In genomic region chr11:8601376-8602133, GRCh38 we compare ENCODE assay signal across 25 cellular contexts. TPM values are rescaled to one million over a fixed set of nuclear protein-coding genes. Genes with fewer than 3 reads are reported as not detected.
"Had no signal": no experiment of that assay in that cellular context is flagged by ENCODE, and none has a peak within 500 bp of the region (broad histone marks: within the 10 kb centered on the region; RNA-seq: fewer than 3 reads in every experiment).

No MANE protein-coding gene starts in this region.

- H3K4me3 ChIP-seq: adrenal gland, ascending aorta, heart right ventricle, right atrium auricular region, stomach, tibial artery had no signal

- H3K4me3 Mint-ChIP-seq: activated CD4-positive, alpha-beta T cell treated with anti-CD3 and anti-CD28 coated beads for 36 hours; activated naive CD4-positive, alpha-beta T cell treated with anti-CD3 and anti-CD28 coated beads for 36 hours; activated naive CD8-positive, alpha-beta T cell treated with anti-CD3 and anti-CD28 coated beads for 36 hours; brain; naive thymus-derived CD4-positive, alpha-beta T cell; stimulated activated naive B cell treated with anti-CD40 and anti-IgM and Interleukin-4, amounts not matched to agents 10 μg/mL and 1 μg/mL and 100 μg/mL, for 72 hours; T-helper 17 cell had no signal

- H3K4me1 Mint-ChIP-seq: activated CD4-positive, alpha-beta T cell treated with anti-CD3 and anti-CD28 coated beads for 36 hours; activated naive CD8-positive, alpha-beta T cell treated with anti-CD3 and anti-CD28 coated beads for 36 hours; naive thymus-derived CD4-positive, alpha-beta T cell; T-helper 17 cell had no signal

- H3K36me3 Mint-ChIP-seq: activated naive CD8-positive, alpha-beta T cell treated with anti-CD3 and anti-CD28 coated beads for 36 hours; brain; naive thymus-derived CD4-positive, alpha-beta T cell; stimulated activated naive B cell treated with anti-CD40 and anti-IgM and Interleukin-4, amounts not matched to agents 10 μg/mL and 1 μg/mL and 100 μg/mL, for 72 hours had no signal

- H3K36me3 ChIP-seq: adrenal gland, ascending aorta, heart right ventricle, right atrium auricular region, stomach, tibial artery had no signal

- H3K27ac Mint-ChIP-seq: activated CD4-positive, alpha-beta T cell treated with anti-CD3 and anti-CD28 coated beads for 36 hours; activated naive CD4-positive, alpha-beta T cell treated with anti-CD3 and anti-CD28 coated beads for 36 hours; activated naive CD8-positive, alpha-beta T cell treated with anti-CD3 and anti-CD28 coated beads for 36 hours; naive thymus-derived CD4-positive, alpha-beta T cell; stimulated activated naive B cell treated with anti-CD40 and anti-IgM and Interleukin-4, amounts not matched to agents 10 μg/mL and 1 μg/mL and 100 μg/mL, for 72 hours; T-helper 17 cell had no signal

- H3K27ac ChIP-seq: adrenal gland, ascending aorta, heart right ventricle, right atrium auricular region, stomach, tibial artery had no signal

- DNase-seq: activated CD4-positive, alpha-beta T cell treated with anti-CD3 and anti-CD28 coated beads for 36 hours; activated CD4-positive, alpha-beta T cell treated with anti-CD3 and anti-CD28 coated beads, Interleukin-2, amount 50 U/mL, for 48 hours; activated CD4-positive, CD25-positive, alpha-beta regulatory T cell; activated CD8-positive, alpha-beta memory T cell treated with anti-CD3 and anti-CD28 coated beads for 24 hours; activated effector memory CD4-positive, alpha-beta T cell treated with anti-CD3 and anti-CD28 coated beads, Interleukin-2, amount 50 U/mL, for 16 hours; activated naive CD4-positive, alpha-beta T cell treated with anti-CD3 and anti-CD28 coated beads for 36 hours; activated naive CD8-positive, alpha-beta T cell treated with anti-CD3 and anti-CD28 coated beads for 36 hours; adrenal gland; cortex of kidney; foreskin melanocyte; heart right ventricle; left cardiac atrium; left ventricle myocardium superior; midbrain; naive thymus-derived CD4-positive, alpha-beta T cell; occipital lobe; stimulated activated CD4-positive, alpha-beta T cell treated with anti-CD3 and anti-CD28 coated beads, Interleukin-15, amount 100 ng/mL, for 24 hours; stimulated activated CD4-positive, alpha-beta T cell treated with anti-CD3 and anti-CD28 coated beads, Interleukin-2, amount 100 ng/mL, for 24 hours; stimulated activated naive B cell treated with anti-CD40 and anti-IgM and Interleukin-4, amounts not matched to agents 10 μg/mL and 1 μg/mL and 100 μg/mL, for 72 hours; stomach; T-helper 17 cell; tibial artery had no signal

- H3K27me3 ChIP-seq: adrenal gland, ascending aorta, right atrium auricular region, stomach had no signal

- H3K9me3 ChIP-seq: adrenal gland, ascending aorta, heart right ventricle, right atrium auricular region, stomach, tibial artery had no signal

- H3K9me3 Mint-ChIP-seq: activated naive CD4-positive, alpha-beta T cell treated with anti-CD3 and anti-CD28 coated beads for 36 hours; activated naive CD8-positive, alpha-beta T cell treated with anti-CD3 and anti-CD28 coated beads for 36 hours; brain; stimulated activated naive B cell treated with anti-CD40 and anti-IgM and Interleukin-4, amounts not matched to agents 10 μg/mL and 1 μg/mL and 100 μg/mL, for 72 hours had no signal

- H3K4me1 ChIP-seq: adrenal gland, ascending aorta, right atrium auricular region had no signal

RNA-seq across cellular contexts. Expression of gene STK33, which starts 7.5 kb away (rescaled TPM):
- total RNA-seq: ascending aorta had no signal
- polyA plus RNA-seq: naive thymus-derived CD4-positive, alpha-beta T cell had no signal
